3 cellular contexts compared by ENCODE assay signal in genomic region chr14:49934638-49935037, GRCh38.
TF ChIP-seq lines count a peak whose summit lies in the region.

No MANE protein-coding gene starts in this region.

TF ChIP-seq in HEK293, 187 proteins besides CTCF, POLR2A, EP300 and RAD21:
- TF ChIP-seq ZNF280D (tag by site-specific recombination; IDR thresholded peaks at IDR 0.05): no peak
- TF ChIP-seq PRDM4 (tag by site-specific recombination; IDR thresholded peaks at IDR 0.05): 0 out of 2 replicates have a peak, but pooled peaks have one; percentile 18
- TF ChIP-seq, protein P1, sequence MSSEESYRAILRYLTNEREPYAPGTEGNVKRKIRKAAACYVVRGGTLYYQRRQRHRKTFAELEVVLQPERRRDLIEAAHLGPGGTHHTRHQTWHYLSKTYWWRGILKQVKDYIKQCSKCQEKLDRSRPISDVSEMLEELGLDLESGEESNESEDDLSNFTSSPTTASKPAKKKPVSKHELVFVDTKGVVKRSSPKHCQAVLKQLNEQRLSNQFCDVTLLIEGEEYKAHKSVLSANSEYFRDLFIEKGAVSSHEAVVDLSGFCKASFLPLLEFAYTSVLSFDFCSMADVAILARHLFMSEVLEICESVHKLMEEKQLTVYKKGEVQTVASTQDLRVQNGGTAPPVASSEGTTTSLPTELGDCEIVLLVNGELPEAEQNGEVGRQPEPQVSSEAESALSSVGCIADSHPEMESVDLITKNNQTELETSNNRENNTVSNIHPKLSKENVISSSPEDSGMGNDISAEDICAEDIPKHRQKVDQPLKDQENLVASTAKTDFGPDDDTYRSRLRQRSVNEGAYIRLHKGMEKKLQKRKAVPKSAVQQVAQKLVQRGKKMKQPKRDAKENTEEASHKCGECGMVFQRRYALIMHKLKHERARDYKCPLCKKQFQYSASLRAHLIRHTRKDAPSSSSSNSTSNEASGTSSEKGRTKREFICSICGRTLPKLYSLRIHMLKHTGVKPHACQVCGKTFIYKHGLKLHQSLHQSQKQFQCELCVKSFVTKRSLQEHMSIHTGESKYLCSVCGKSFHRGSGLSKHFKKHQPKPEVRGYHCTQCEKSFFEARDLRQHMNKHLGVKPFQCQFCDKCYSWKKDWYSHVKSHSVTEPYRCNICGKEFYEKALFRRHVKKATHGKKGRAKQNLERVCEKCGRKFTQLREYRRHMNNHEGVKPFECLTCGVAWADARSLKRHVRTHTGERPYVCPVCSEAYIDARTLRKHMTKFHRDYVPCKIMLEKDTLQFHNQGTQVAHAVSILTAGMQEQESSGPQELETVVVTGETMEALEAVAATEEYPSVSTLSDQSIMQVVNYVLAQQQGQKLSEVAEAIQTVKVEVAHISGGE (tag by site-specific recombination; conservative IDR thresholded peaks at IDR 0.05; ENCODE audit: low read depth): no peak
- TF ChIP-seq IKZF3 (tag by site-specific recombination; IDR thresholded peaks at IDR 0.05): no peak

TF ChIP-seq in H1, 55 proteins besides CTCF, POLR2A, EP300 and RAD21:
- TF ChIP-seq KDM4A (IDR thresholded peaks at IDR 0.05; ENCODE audit: low read depth, low read length, severe bottlenecking) (no peak), MAFK (IDR thresholded peaks at IDR 0.05; ENCODE audit: low read depth, low read length) (peak; percentile 92), BACH1 (IDR thresholded peaks at IDR 0.05; ENCODE audit: low read length) (peak; percentile 97)

TF ChIP-seq in HepG2, 621 proteins besides CTCF, POLR2A, EP300 and RAD21:
- TF ChIP-seq MAFK (conservative IDR thresholded peaks at IDR 0.05 in 1 of 2, IDR thresholded peaks at IDR 0.05 in 1 of 2; ENCODE audit: low read length in 2 of 2): peak; percentile 99
- no peak for TF ChIP-seq ZNF30 (CRISPR knock-in tag; IDR thresholded peaks at IDR 0.05)
- peak; percentile 100 for TF ChIP-seq MAFF (IDR thresholded peaks at IDR 0.05; ENCODE audit: low read depth, low read length)
- TF ChIP-seq MAFG (CRISPR knock-in tag; IDR thresholded peaks at IDR 0.05): peak; percentile 54
